ENCODE assay signal across 1 cellular context in genomic region chr3:40254898-40255297, GRCh38.
TF ChIP-seq lines count a peak whose summit lies in the region.

No MANE protein-coding gene starts in this region.

TF ChIP-seq in H1, 55 proteins besides CTCF, POLR2A, EP300 and RAD21:
- TF ChIP-seq ASH2L (IDR thresholded peaks at IDR 0.05; ENCODE audit: low read length), result no peak
- TF ChIP-seq CHD1 (IDR thresholded peaks at IDR 0.05; ENCODE audit: low read depth, low read length), result no peak
- no peak for TF ChIP-seq FOSL1 (IDR thresholded peaks at IDR 0.05; ENCODE audit: insufficient read depth, low read depth, low read length)
- no peak for TF ChIP-seq POU5F1 (IDR thresholded peaks at IDR 0.05; ENCODE audit: low read depth, low read length)
- no peak for TF ChIP-seq CEBPB (IDR thresholded peaks at IDR 0.05; ENCODE audit: low read depth, low read length)
- no peak for TF ChIP-seq CBX5 (IDR thresholded peaks at IDR 0.05; ENCODE audit: low read depth, low read length)
- TF ChIP-seq GTF2F1 (IDR thresholded peaks at IDR 0.05; ENCODE audit: borderline replicate concordance, low read depth, low read length), result no peak
- no peak for TF ChIP-seq ATF3 (IDR thresholded peaks at IDR 0.05; ENCODE audit: insufficient read depth, low read depth, low read length)
- no peak for TF ChIP-seq RFX5 (IDR thresholded peaks at IDR 0.05; ENCODE audit: borderline replicate concordance, low read depth, low read length)
- no peak for TF ChIP-seq SIX5 (IDR thresholded peaks at IDR 0.05; ENCODE audit: low read depth, low read length)
- TF ChIP-seq MAFK (IDR thresholded peaks at IDR 0.05; ENCODE audit: low read depth, low read length), result no peak
- TF ChIP-seq BCL11A (IDR thresholded peaks at IDR 0.05; ENCODE audit: low read depth in 2 of 2, low read length in 2 of 2), result no peak
- no peak for TF ChIP-seq CTBP2 (IDR thresholded peaks at IDR 0.05; ENCODE audit: borderline replicate concordance, insufficient read depth, insufficient read length, low read length)
- no peak for TF ChIP-seq E2F6 (IDR thresholded peaks at IDR 0.05)
- TF ChIP-seq ATF2 (IDR thresholded peaks at IDR 0.05; ENCODE audit: low read length), result no peak
- TF ChIP-seq JUND (IDR thresholded peaks at IDR 0.05; ENCODE audit: low read length), result no peak
